1 cellular context compared by ENCODE assay signal in genomic region chr2:18369750-18370149, GRCh38.
TF ChIP-seq lines count a peak whose summit lies in the region.

No MANE protein-coding gene starts in this region.

TF ChIP-seq in IMR-90, 13 proteins besides CTCF, POLR2A, EP300 and RAD21 (continued from another document):
- TF ChIP-seq MAZ (IDR thresholded peaks at IDR 0.05; ENCODE audit: borderline replicate concordance, low read depth, low read length): 0 out of 2 replicates have a peak, but pooled peaks have one; percentile 30
- TF ChIP-seq CHD1 (IDR thresholded peaks at IDR 0.05; ENCODE audit: low read depth, low read length): no peak
TF ChIP-seq in IMR-90: peak in this region for 2.
